9 cellular contexts compared by ENCODE assay signal in genomic region chr13:94607939-94608338, GRCh38.
"Had no signal": no experiment of that assay in that cellular context is flagged by ENCODE, and none has a peak within 500 bp of the region (broad histone marks: within the 10 kb centered on the region; RNA-seq: fewer than 3 reads in every experiment).

No MANE protein-coding gene starts in this region.

- DNase-seq: activated CD4-positive, alpha-beta T cell treated with anti-CD3 and anti-CD28 coated beads for 36 hours; activated CD8-positive, alpha-beta memory T cell treated with anti-CD3 and anti-CD28 coated beads, Interleukin-2, amount 50 U/mL, for 4 hours; activated CD8-positive, alpha-beta T cell treated with anti-CD3 and anti-CD28 coated beads for 36 hours; activated naive CD4-positive, alpha-beta T cell treated with Interleukin-2 at 50 U/mL for 16 hours; erythroblast; stimulated activated CD4-positive, alpha-beta T cell treated with anti-CD3 and anti-CD28 coated beads, Interleukin-15, amount 100 ng/mL, for 24 hours; stimulated activated CD4-positive, alpha-beta T cell treated with anti-CD3 and anti-CD28 coated beads, Interleukin-4, amount 100 ng/mL, for 1 hour; stimulated activated naive CD4-positive, alpha-beta T cell treated with Interleukin-2 at 50 U/mL for 16 hours had no signal

- H3K4me3 ChIP-seq: thoracic aorta had no signal

- H3K27ac ChIP-seq: thoracic aorta had no signal

- H3K9me3 ChIP-seq: thoracic aorta had no signal
